Comparison of ENCODE assay signal across 15 cellular contexts in the genomic region with DNA sequence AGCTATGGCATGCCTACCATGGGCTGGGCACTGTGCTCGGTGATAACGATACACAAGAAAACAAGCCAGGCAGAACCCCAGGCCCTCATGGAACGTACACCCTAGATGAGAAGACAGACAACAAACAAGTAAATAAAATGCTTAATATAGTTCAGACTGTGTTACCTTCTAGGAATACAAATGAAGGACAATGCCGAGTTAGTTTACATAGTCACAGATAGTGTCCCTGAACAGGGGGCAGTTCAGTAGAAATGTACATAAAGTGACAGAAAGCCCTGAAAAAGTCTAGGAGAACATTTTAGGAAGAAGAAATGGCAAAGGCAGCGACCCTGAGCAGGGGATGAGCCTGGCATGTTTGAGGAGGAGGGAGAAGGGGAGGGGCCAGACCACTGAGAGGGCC.
"Had no signal": no experiment of that assay in that cellular context is flagged by ENCODE, and none has a peak within 500 bp of the region (broad histone marks: within the 10 kb centered on the region; RNA-seq: fewer than 3 reads in every experiment).

No MANE protein-coding gene starts in this region.

- H3K27me3 Mint-ChIP-seq: activated naive CD4-positive, alpha-beta T cell treated with anti-CD3 and anti-CD28 coated beads, Interleukin-2, amount 50 U/mL, for 24 hours; brain; natural killer cell treated with Interleukin-12 subunit alpha and Interleukin-12 subunit beta and Interleukin-15 and Interleukin-18, amount 100 ng/mL, for 72 hours; stimulated activated naive CD8-positive, alpha-beta T cell treated with anti-CD3 and anti-CD28 coated beads, Interleukin-15, amount 100 ng/mL, for 72 hours; T-cell had no signal

- H3K9me3 ChIP-seq: esophagus squamous epithelium had no signal

- FAIRE-seq: endometrium had no signal

- H3K27ac Mint-ChIP-seq: activated naive CD4-positive, alpha-beta T cell treated with anti-CD3 and anti-CD28 coated beads, Interleukin-2, amount 50 U/mL, for 24 hours; stimulated activated naive CD8-positive, alpha-beta T cell treated with anti-CD3 and anti-CD28 coated beads, Interleukin-15, amount 100 ng/mL, for 72 hours had no signal

- H3K36me3 Mint-ChIP-seq: natural killer cell treated with Interleukin-12 subunit alpha and Interleukin-12 subunit beta and Interleukin-15 and Interleukin-18, amount 100 ng/mL, for 72 hours had no signal

- H3K4me3 Mint-ChIP-seq: activated naive CD4-positive, alpha-beta T cell treated with anti-CD3 and anti-CD28 coated beads, Interleukin-2, amount 50 U/mL, for 24 hours; brain; natural killer cell treated with Interleukin-12 subunit alpha and Interleukin-12 subunit beta and Interleukin-15 and Interleukin-18, amount 100 ng/mL, for 72 hours; stimulated activated naive CD8-positive, alpha-beta T cell treated with anti-CD3 and anti-CD28 coated beads, Interleukin-15, amount 100 ng/mL, for 72 hours; T-cell had no signal

- H3K27ac ChIP-seq: SK-N-MC, VCaP had no signal

- H3K9me3 Mint-ChIP-seq: activated naive CD4-positive, alpha-beta T cell treated with anti-CD3 and anti-CD28 coated beads, Interleukin-2, amount 50 U/mL, for 24 hours; brain; natural killer cell treated with Interleukin-12 subunit alpha and Interleukin-12 subunit beta and Interleukin-15 and Interleukin-18, amount 100 ng/mL, for 72 hours; stimulated activated naive CD8-positive, alpha-beta T cell treated with anti-CD3 and anti-CD28 coated beads, Interleukin-15, amount 100 ng/mL, for 72 hours; T-cell had no signal

- H3K4me3 ChIP-seq: esophagus squamous epithelium, lung, SK-N-MC had no signal

- ATAC-seq: left colon; natural killer cell treated with Interleukin-12 subunit alpha and Interleukin-12 subunit beta and Interleukin-15 and Interleukin-18, amount 100 ng/mL, for 72 hours; stimulated activated naive CD8-positive, alpha-beta T cell treated with anti-CD3 and anti-CD28 coated beads, Interleukin-15, amount 100 ng/mL, for 72 hours; T-cell had no signal

- DNase-seq: amniotic stem cell; esophagus squamous epithelium; foreskin fibroblast; left colon; occipital lobe; stimulated activated CD4-positive, alpha-beta T cell treated with anti-CD3 and anti-CD28 coated beads, Interleukin-4, amount 100 ng/mL, for 1 hour; stimulated activated naive CD8-positive, alpha-beta T cell treated with anti-CD3 and anti-CD28 coated beads, Interleukin-15, amount 100 ng/mL, for 72 hours; T-cell had no signal

- H3K27me3 ChIP-seq: esophagus squamous epithelium had no signal
